29 cellular contexts compared by ENCODE assay signal in the genomic region with DNA sequence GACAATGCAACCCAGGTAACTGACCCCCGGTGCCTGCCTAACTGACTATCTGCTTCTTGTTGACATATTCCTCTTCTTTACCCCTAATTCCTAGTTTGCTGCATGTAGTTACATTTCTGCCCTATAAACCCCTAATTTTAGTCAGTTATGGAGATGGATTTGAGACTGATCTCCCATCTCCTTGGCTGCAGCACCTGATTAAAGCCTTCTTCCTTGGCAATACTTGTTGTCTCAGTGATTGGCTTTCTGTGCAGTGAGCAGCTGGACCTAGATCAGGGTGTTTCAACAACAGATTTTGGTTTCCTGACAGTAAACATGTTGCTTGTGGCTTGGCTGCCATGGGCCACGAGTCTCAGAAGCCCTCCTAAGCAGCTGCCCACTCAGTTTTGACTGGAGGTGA.
"Had no signal": no experiment of that assay in that cellular context is flagged by ENCODE, and none has a peak within 500 bp of the region (broad histone marks: within the 10 kb centered on the region; RNA-seq: fewer than 3 reads in every experiment).

No MANE protein-coding gene starts in this region.

- H3K27me3 Mint-ChIP-seq: activated CD4-positive, alpha-beta T cell treated with anti-CD3 and anti-CD28 coated beads for 36 hours; activated CD4-positive, alpha-beta T cell treated with anti-CD3 and anti-CD28 coated beads, Interleukin-2, amount 10 ng/mL, durations not matched to agents 7 days and 5 days; central memory CD8-positive, alpha-beta T cell had no signal

- DNase-seq: activated CD4-positive, alpha-beta T cell treated with anti-CD3 and anti-CD28 coated beads for 36 hours; activated CD4-positive, alpha-beta T cell treated with anti-CD3 and anti-CD28 coated beads, Interleukin-2, amount 10 ng/mL, durations not matched to agents 7 days and 5 days; activated CD4-positive, alpha-beta T cell treated with anti-CD3 and anti-CD28 coated beads, Interleukin-2, amount 50 U/mL, for 48 hours; activated CD8-positive, alpha-beta T cell treated with anti-CD3 and anti-CD28 coated beads, Interleukin-2, amount 10 ng/mL, durations not matched to agents 7 days and 5 days; activated gamma-delta T cell treated with Interleukin-2 at 50 U/mL for 16 hours; activated naive CD4-positive, alpha-beta T cell treated with anti-CD3 and anti-CD28 coated beads for 36 hours; activated T-cell treated with anti-CD3 and anti-CD28 coated beads for 4 hours; activated T-cell treated with anti-CD3 and anti-CD28 coated beads, Interleukin-2, amount 50 U/mL, for 4 hours; aorta; NCI-H1092 treated with DMSO at 0.1 percent for 48 hours; NCI-H1417; NCI-H146; NCI-H187; NCI-H2029 treated with DMSO at 0.1 percent for 48 hours; NCI-H2107; NCI-H2171; NCI-H510A; NCI-H526; NCI-H748 treated with DMSO at 0.1 percent for 48 hours; NK-92 treated with Interleukin-12 subunit alpha and Interleukin-12 subunit beta, amount 100 ng/mL, for 24 hours; SHP77; SJCRH30 had no signal

- H3K4me1 Mint-ChIP-seq: central memory CD8-positive, alpha-beta T cell had no signal

- H3K4me3 Mint-ChIP-seq: activated CD4-positive, alpha-beta T cell treated with anti-CD3 and anti-CD28 coated beads for 36 hours; activated CD4-positive, alpha-beta T cell treated with anti-CD3 and anti-CD28 coated beads, Interleukin-2, amount 10 ng/mL, durations not matched to agents 7 days and 5 days; activated CD8-positive, alpha-beta T cell treated with anti-CD3 and anti-CD28 coated beads, Interleukin-2, amount 10 ng/mL, durations not matched to agents 7 days and 5 days; activated naive CD4-positive, alpha-beta T cell treated with anti-CD3 and anti-CD28 coated beads for 36 hours; activated T-cell treated with anti-CD3 and anti-CD28 coated beads, Interleukin-2, amount 50 U/mL, for 4 hours; activated T-helper 1 cell treated with anti-CD3 and anti-CD28 coated beads, Interleukin-12 subunit alpha, Interleukin-12 subunit beta, Interleukin-2, Interleukin-4 antibody, amounts not matched to agents 30 ng/mL and 10 ng/mL and 1 ng/mL, durations not matched to agents 14 hours and 24 hours and 36 hours; central memory CD8-positive, alpha-beta T cell had no signal

- H3K27ac Mint-ChIP-seq: activated CD4-positive, alpha-beta T cell treated with anti-CD3 and anti-CD28 coated beads for 36 hours; activated CD4-positive, alpha-beta T cell treated with anti-CD3 and anti-CD28 coated beads, Interleukin-2, amount 10 ng/mL, durations not matched to agents 7 days and 5 days; activated CD8-positive, alpha-beta T cell treated with anti-CD3 and anti-CD28 coated beads, Interleukin-2, amount 10 ng/mL, durations not matched to agents 7 days and 5 days; activated naive CD4-positive, alpha-beta T cell treated with anti-CD3 and anti-CD28 coated beads for 36 hours; activated naive CD4-positive, alpha-beta T cell treated with anti-CD3 and anti-CD28 coated beads, Interleukin-2, amount 50 U/mL, for 72 hours; activated T-helper 1 cell treated with anti-CD3 and anti-CD28 coated beads, Interleukin-12 subunit alpha, Interleukin-12 subunit beta, Interleukin-2, Interleukin-4 antibody, amounts not matched to agents 30 ng/mL and 10 ng/mL and 1 ng/mL, durations not matched to agents 14 hours and 24 hours and 36 hours had no signal

- H3K27ac ChIP-seq: cardiac muscle cell, SJCRH30, SK-N-MC had no signal

- ATAC-seq: activated CD4-positive, alpha-beta T cell treated with anti-CD3 and anti-CD28 coated beads for 36 hours; activated CD4-positive, CD25-positive, alpha-beta regulatory T cell treated with anti-CD3 and anti-CD28 coated beads, Interleukin-2, amount 50 U/mL, for 24 hours; activated CD8-positive, alpha-beta T cell treated with anti-CD3 and anti-CD28 coated beads, Interleukin-2, amount 10 ng/mL, durations not matched to agents 7 days and 5 days; activated naive CD4-positive, alpha-beta T cell treated with anti-CD3 and anti-CD28 coated beads, Interleukin-2, amount 50 U/mL, for 72 hours; activated T-cell treated with anti-CD3 and anti-CD28 coated beads, Interleukin-2, amount 50 U/mL, for 4 hours had no signal

- H3K36me3 ChIP-seq: cardiac muscle cell, SJCRH30 had no signal

- FAIRE-seq: TTC549 had no signal

- H3K4me3 ChIP-seq: cardiac muscle cell, SJCRH30, SK-N-MC had no signal

- H3K9me3 ChIP-seq: SJCRH30 had no signal

- H3K27me3 ChIP-seq: cardiac muscle cell, SJCRH30 had no signal
